Comparison of ENCODE assay signal across 8 cellular contexts in genomic region chr17:82296511-82297279, GRCh38. TPM values are rescaled to one million over a fixed set of nuclear protein-coding genes. Genes with fewer than 3 reads are reported as not detected.
DNase-seq lines count a peak whose midpoint lies in the region; ATAC-seq and TF ChIP-seq lines count a peak whose summit lies in the region.

No MANE protein-coding gene starts in this region.

- H3K4me2 ChIP-seq in BLaER1 (peak overlapping the region; percentile 98), Loucy (ENCODE audit: low read depth, low read length, poor library complexity, severe bottlenecking) (peak overlapping the region; percentile 99)

- H3K4me3 ChIP-seq in BLaER1 (peak overlapping the region; percentile 66), Loucy (ENCODE audit: low read length, poor library complexity, severe bottlenecking) (peak overlapping the region; percentile 81), body of pancreas (no peak overlapping the region)
- peak overlapping the region; percentile 57 for H3K4me3 ChIP-seq in naive thymus-derived CD4-positive, alpha-beta T cell (ENCODE audit: low read length)

- H3K27me3 ChIP-seq in BLaER1, result no peaks in the 10 kb centered on the region
- H3K27me3 ChIP-seq in Loucy (ENCODE audit: insufficient read depth, low read length, poor library complexity, severe bottlenecking), result no peaks in the 10 kb centered on the region
- no peaks in the 10 kb centered on the region for H3K27me3 ChIP-seq in body of pancreas
- H3K27me3 ChIP-seq in naive thymus-derived CD4-positive, alpha-beta T cell (ENCODE audit: control insufficient read depth in 2 of 2, insufficient read depth in 2 of 2, low read length in 2 of 2), result no peaks in the 10 kb centered on the region

- H3K9me3 Mint-ChIP-seq in naive thymus-derived CD4-positive, alpha-beta T cell, result peaks cover 0 to 4% (median 0%) of the 10 kb centered on the region in 11 donors

- intact Hi-C loops in body of pancreas (cut with DNase I), result no loop called here
- intact Hi-C loops in naive thymus-derived CD4-positive, alpha-beta T cell (cut with micrococcal nuclease), result loop anchor here (2.0 to 10.0 kb wide), 4 partner anchors 58 to 432 kb away; partner anchors contain the start of genes CENPX (in 1 of the 2), HEXD (in 1 of the 2), LRRC45 (in 1 of the 2) and OGFOD3 (in 1 of the 2)

- peaks cover 22 to 85% (median 73%) of the 10 kb centered on the region in 7 donors for H3K4me1 Mint-ChIP-seq in naive thymus-derived CD4-positive, alpha-beta T cell

- H3K4me1 ChIP-seq in BLaER1 (peaks cover 87% of the 10 kb centered on the region), Loucy (ENCODE audit: insufficient read depth, low read length, poor library complexity, severe bottlenecking) (peaks cover 67% of the 10 kb centered on the region), body of pancreas (peaks cover 67% of the 10 kb centered on the region)
- peaks cover 55 to 56% of the 10 kb centered on the region in 2 donors for H3K4me1 ChIP-seq in naive thymus-derived CD4-positive, alpha-beta T cell (ENCODE audit: control insufficient read depth in 2 of 2, insufficient read depth in 2 of 2, low read length in 2 of 2)

- H3K9me3 ChIP-seq in BLaER1 (no peaks in the 10 kb centered on the region), Loucy (ENCODE audit: insufficient read depth, low read depth, low read length) (no peaks in the 10 kb centered on the region), body of pancreas (no peaks in the 10 kb centered on the region)
- H3K9me3 ChIP-seq in naive thymus-derived CD4-positive, alpha-beta T cell (ENCODE audit: control insufficient read depth in 2 of 3, low read length in 3 of 3), result no peaks in the 10 kb centered on the region

- H4K20me1 ChIP-seq in BLaER1 (peaks cover 3% of the 10 kb centered on the region; the same call in 1 of the 2 replicates), Loucy (ENCODE audit: insufficient read depth, low read length, poor library complexity, severe bottlenecking) (peaks cover 6% of the 10 kb centered on the region)

- no peaks in the 10 kb centered on the region for H3K9me2 ChIP-seq in Loucy (replicated peaks; ENCODE audit: low read depth, low read length)

- no peak for TF ChIP-seq CTCF in Loucy (conservative IDR thresholded peaks at IDR 0.05; ENCODE audit: low read length)
- TF ChIP-seq CTCF in body of pancreas (IDR thresholded peaks at IDR 0.05), result no peak

- H3K79me2 ChIP-seq in Loucy (ENCODE audit: insufficient read depth, low read length), result peaks cover 12% of the 10 kb centered on the region

- H3K9ac ChIP-seq in BLaER1, result peak overlapping the region; percentile 83
- peak overlapping the region; percentile 93 for H3K9ac ChIP-seq in Loucy (ENCODE audit: low read depth, low read length, poor library complexity, severe bottlenecking)

- peak overlapping the region; percentile 100 for H3K27ac Mint-ChIP-seq in naive thymus-derived CD4-positive, alpha-beta T cell

- ATAC-seq in body of pancreas, result no peak
- no peak for ATAC-seq in naive thymus-derived CD4-positive, alpha-beta T cell

- peaks cover 14% of the 10 kb centered on the region for H3F3A ChIP-seq in Loucy (ENCODE audit: low read depth)

- H3K27ac ChIP-seq in BLaER1 (peak overlapping the region; percentile 93), body of pancreas (peak overlapping the region; percentile 87 to 100 (median 98))
- H3K27ac ChIP-seq in naive thymus-derived CD4-positive, alpha-beta T cell (ENCODE audit: low read depth, low read length), result peak overlapping the region; percentile 98

- TF ChIP-seq POLR2A in body of pancreas (IDR thresholded peaks at IDR 0.05), result no peak

- H3K36me3 ChIP-seq in BLaER1 (no peaks in the 10 kb centered on the region), Loucy (ENCODE audit: insufficient read depth, low read length) (no peaks in the 10 kb centered on the region), body of pancreas (replicated peaks in 1 of 2; ENCODE audit: insufficient read depth in 1 of 2, low read depth in 2 of 2) (no peaks in the 10 kb centered on the region)
- no peaks in the 10 kb centered on the region for H3K36me3 ChIP-seq in naive thymus-derived CD4-positive, alpha-beta T cell (ENCODE audit: control insufficient read depth in 2 of 3, insufficient read depth in 3 of 3, low read length in 3 of 3)

- WGBS in body of pancreas, 2 donors, result 59 to 71% methylated on average over 7 of the region's 7 CpGs

- peaks cover 0 to 1% (median 0%) of the 10 kb centered on the region in 5 donors for H3K36me3 Mint-ChIP-seq in naive thymus-derived CD4-positive, alpha-beta T cell

- CTCF ChIA-PET in naive thymus-derived CD4-positive, alpha-beta T cell (lab: Charles Lee), result interaction anchor here (1.4 to 6.8 kb wide), 2 partner anchors 20 to 63 kb away, joined by 7 to 61 read pairs; partner anchors contain the start of gene CD7

- 0 out of 2 replicates have a peak overlapping the region, but pooled peaks have one; percentile 58 for H2AFZ ChIP-seq in Loucy (ENCODE audit: low read length)

- H3K4me3 Mint-ChIP-seq in naive thymus-derived CD4-positive, alpha-beta T cell, result peak overlapping the region; percentile 92 to 99 (median 98)

- peaks cover 0 to 3% (median 0%) of the 10 kb centered on the region in 5 donors for H3K27me3 Mint-ChIP-seq in naive thymus-derived CD4-positive, alpha-beta T cell

- POLR2A ChIA-PET in naive thymus-derived CD4-positive, alpha-beta T cell (lab: Charles Lee), result interaction anchor here (0.6 to 12.4 kb wide), 16 partner anchors 9 to 285 kb away, joined by 3 to 237 read pairs (median 7); partner anchors contain the start of genes CCDC57, CD7, CSNK1D and SECTM1

- DNase-seq in body of pancreas (no peak), NCI-H1694 (lab: John Stamatoyannopoulos, UW) (no peak), AG08395 (ENCODE audit: low spot score) (no peak), NCI-H1436 (lab: John Stamatoyannopoulos, UW) (no peak), cerebellar cortex (ENCODE audit: low spot score) (no peak)
- DNase-seq in naive thymus-derived CD4-positive, alpha-beta T cell, result peak in 2 of 9 donors; percentile 23 to 31

RNA-seq across cellular contexts. Expression of gene CD7, which starts 20.7 kb away (rescaled TPM):
- not detected for total RNA-seq in body of pancreas
- total RNA-seq in naive thymus-derived CD4-positive, alpha-beta T cell, result 100 to 1,000 TPM in 3 of 5 experiments, 10 to 100 TPM in 2; 61.9 to 390 (median 165) TPM
- polyA plus RNA-seq in naive thymus-derived CD4-positive, alpha-beta T cell, result 100 to 1,000 TPM; 169 to 183 TPM

RNA-seq across cellular contexts. Expression of gene CSNK1D, which starts 23.2 kb away (rescaled TPM):
- total RNA-seq in body of pancreas, result 100 to 1,000 TPM in 1 of 2 donors, 10 to 100 TPM in 1; 37.6 to 116 TPM
- 100 to 1,000 TPM; 144 to 249 (median 176) TPM for total RNA-seq in naive thymus-derived CD4-positive, alpha-beta T cell
- polyA plus RNA-seq in naive thymus-derived CD4-positive, alpha-beta T cell, result 10 to 100 TPM; 46.1 to 81.3 TPM

RNA-seq across cellular contexts. Expression of gene SECTM1, which starts 36.9 kb away (rescaled TPM):
- 1 to 10 TPM; 5.4 to 6.3 TPM for total RNA-seq in body of pancreas
- total RNA-seq in naive thymus-derived CD4-positive, alpha-beta T cell, result 10 to 100 TPM in 2 of 5 experiments, 1 to 10 TPM in 3; 2.3 to 32.4 (median 5.1) TPM
- 1 to 10 TPM; 1.5 to 3.2 TPM for polyA plus RNA-seq in naive thymus-derived CD4-positive, alpha-beta T cell

Comparison
In these comparisons a context has a peak if more than half of its experiments do, and no peak if none do; other contexts are left out.
1. H3K4me3 ChIP-seq: peak in BLaER1 (single experiment), Loucy (single experiment) and naive thymus-derived CD4-positive, alpha-beta T cell (single experiment); none in body of pancreas (0 of 2).
2. RNA of gene CD7, which starts 20.7 kb away (total RNA-seq): 61.9 to 390 TPM in naive thymus-derived CD4-positive, alpha-beta T cell; not detected in body of pancreas; every median in the first group is over 10 times any median in the second.
3. Peak in every context shown above with its lines, with median percentiles within 50 percentile points of each other: H3K27ac ChIP-seq.